ENCODE assay signal across 8 cellular contexts in genomic region chr9:36458430-36458915, GRCh38. TPM values are rescaled to one million over a fixed set of nuclear protein-coding genes. Genes with fewer than 3 reads are reported as not detected.
DNase-seq lines count a peak whose midpoint lies in the region; ATAC-seq and TF ChIP-seq lines count a peak whose summit lies in the region.
"Not testable (repeated sequence)": the region's sequence is repeated elsewhere in the genome, so short reads cannot be mapped to it uniquely, and the experiment has no call there.

No MANE protein-coding gene starts in this region.

- not testable (repeated sequence) for H3K4me3 ChIP-seq in CD4-positive, alpha-beta memory T cell (ENCODE audit: low read length in 2 of 2)

- ATAC-seq in GM19463 (IDR thresholded peaks at IDR 0.05; ENCODE audit: unreplicated experiment) = peak; percentile 80
- ATAC-seq in HG03097 (IDR thresholded peaks at IDR 0.05; ENCODE audit: low FRiP score, unreplicated experiment) = peak; percentile 78

- H3K27ac Mint-ChIP-seq in CD4-positive, alpha-beta memory T cell = peak overlapping the region; percentile 88 to 97 (median 95)
- peak overlapping the region; percentile 86 for H3K27ac Mint-ChIP-seq in T-helper 1 cell treated with Interleukin-12 subunit alpha and Interleukin-12 subunit beta and Interleukin-4 antibody, amounts not matched to agents 30 μg/mL and 1 μg/mL, for 36 hours
- peak overlapping the region; percentile 92 for H3K27ac Mint-ChIP-seq in activated naive CD8-positive, alpha-beta T cell
- H3K27ac Mint-ChIP-seq in progenitor cell of endocrine pancreas = peak overlapping the region; percentile 62

- H3K4me3 Mint-ChIP-seq in CD4-positive, alpha-beta memory T cell = peak overlapping the region; percentile 75 to 90 (median 78)
- H3K4me3 Mint-ChIP-seq in T-helper 1 cell treated with Interleukin-12 subunit alpha and Interleukin-12 subunit beta and Interleukin-4 antibody, amounts not matched to agents 30 μg/mL and 1 μg/mL, for 36 hours = peak overlapping the region; percentile 63
- peak overlapping the region; percentile 83 for H3K4me3 Mint-ChIP-seq in activated naive CD8-positive, alpha-beta T cell
- H3K4me3 Mint-ChIP-seq in progenitor cell of endocrine pancreas (ENCODE audit: low read depth) = not testable (repeated sequence)

- H3K9me3 Mint-ChIP-seq in CD4-positive, alpha-beta memory T cell; T-helper 1 cell treated with Interleukin-12 subunit alpha and Interleukin-12 subunit beta and Interleukin-4 antibody, amounts not matched to agents 30 μg/mL and 1 μg/mL, for 36 hours; activated naive CD8-positive, alpha-beta T cell (ENCODE audit: low read depth); progenitor cell of endocrine pancreas (ENCODE audit: low read depth): not testable (repeated sequence)

- peaks cover 50% of the 10 kb centered on the region for H3K4me1 ChIP-seq in CD4-positive, alpha-beta memory T cell (ENCODE audit: insufficient read depth, low read length)

- TF ChIP-seq CTCF in progenitor cell of endocrine pancreas (IDR thresholded peaks at IDR 0.05; ENCODE audit: unreplicated experiment) = not testable (repeated sequence)

- CTCF ChIA-PET in CD4-positive, alpha-beta memory T cell (lab: Charles Lee; ENCODE audit: partially characterized antibody) = interaction anchor here (1.0 to 4.6 kb wide), 3 partner anchors 9 to 97 kb away, joined by 4 to 21 read pairs (median 11); no protein-coding TSS in a partner anchor

- not testable (repeated sequence) for H3K36me3 Mint-ChIP-seq in CD4-positive, alpha-beta memory T cell; activated naive CD8-positive, alpha-beta T cell; progenitor cell of endocrine pancreas (ENCODE audit: insufficient read depth)
- peaks cover 12% of the 10 kb centered on the region for H3K36me3 Mint-ChIP-seq in T-helper 1 cell treated with Interleukin-12 subunit alpha and Interleukin-12 subunit beta and Interleukin-4 antibody, amounts not matched to agents 30 μg/mL and 1 μg/mL, for 36 hours (ENCODE audit: low read depth)

- not testable (repeated sequence) for H3K36me3 ChIP-seq in CD4-positive, alpha-beta memory T cell (ENCODE audit: insufficient read depth, low read length)

- H3K4me1 Mint-ChIP-seq in CD4-positive, alpha-beta memory T cell = peaks cover 39 to 78% (median 47%) of the 10 kb centered on the region in 4 donors
- peaks cover 35% of the 10 kb centered on the region for H3K4me1 Mint-ChIP-seq in T-helper 1 cell treated with Interleukin-12 subunit alpha and Interleukin-12 subunit beta and Interleukin-4 antibody, amounts not matched to agents 30 μg/mL and 1 μg/mL, for 36 hours (ENCODE audit: low read depth)
- peaks cover 68% of the 10 kb centered on the region for H3K4me1 Mint-ChIP-seq in activated naive CD8-positive, alpha-beta T cell (ENCODE audit: low read depth)
- not testable (repeated sequence) for H3K4me1 Mint-ChIP-seq in progenitor cell of endocrine pancreas (ENCODE audit: low read depth)

- POLR2A ChIA-PET in CD4-positive, alpha-beta memory T cell (lab: Charles Lee; ENCODE audit: partially characterized antibody) = interaction anchor here (0.8 to 5.4 kb wide), 9 partner anchors 9 to 58 kb away, joined by 3 to 88 read pairs (median 6); partner anchors contain the start of gene RNF38

- DNase-seq in CD4-positive, alpha-beta memory T cell = peak; percentile 70 to 82 (median 74)
- peak; percentile 18 to 66 (median 60) for DNase-seq in activated CD8-positive, alpha-beta memory T cell treated with anti-CD3 and anti-CD28 coated beads for 48 hours (ENCODE audit: low read depth in 2 of 3, low spot score in 2 of 3)
- not testable (repeated sequence) for DNase-seq in progenitor cell of endocrine pancreas (ENCODE audit: low spot score, unreplicated experiment)
- DNase-seq in stimulated activated CD8-positive, alpha-beta memory T cell treated with anti-CD3 and anti-CD28 coated beads, Interleukin-4, amount 100 ng/mL, for 24 hours (ENCODE audit: low read depth) = peak; percentile 51

- not testable (repeated sequence) for H3K9me3 ChIP-seq in CD4-positive, alpha-beta memory T cell (ENCODE audit: control insufficient read depth in 1 of 2, low read length in 2 of 2)

- intact Hi-C loops in CD4-positive, alpha-beta memory T cell (cut with micrococcal nuclease) = not testable (repeated sequence)

- not testable (repeated sequence) for H3K27me3 Mint-ChIP-seq in CD4-positive, alpha-beta memory T cell; T-helper 1 cell treated with Interleukin-12 subunit alpha and Interleukin-12 subunit beta and Interleukin-4 antibody, amounts not matched to agents 30 μg/mL and 1 μg/mL, for 36 hours (ENCODE audit: low read depth); activated naive CD8-positive, alpha-beta T cell; progenitor cell of endocrine pancreas

- not testable (repeated sequence) for H3K27me3 ChIP-seq in CD4-positive, alpha-beta memory T cell (ENCODE audit: insufficient read depth, low read length)

- peak overlapping the region; percentile 18 for H3K27ac ChIP-seq in CD4-positive, alpha-beta memory T cell (ENCODE audit: low read depth, low read length)

RNA-seq across cellular contexts. Expression of gene RNF38, which starts 58.4 kb away (rescaled TPM):
- 10 to 100 TPM; 78.0 to 78.3 TPM for total RNA-seq in CD4-positive, alpha-beta memory T cell
- polyA plus RNA-seq in CD4-positive, alpha-beta memory T cell = 10 to 100 TPM; 16.5 to 32.7 TPM
- total RNA-seq in progenitor cell of endocrine pancreas = 64.7 and 68.3 TPM in 2 replicates
